ENCODE assay signal across 1 cellular context in the genomic region with DNA sequence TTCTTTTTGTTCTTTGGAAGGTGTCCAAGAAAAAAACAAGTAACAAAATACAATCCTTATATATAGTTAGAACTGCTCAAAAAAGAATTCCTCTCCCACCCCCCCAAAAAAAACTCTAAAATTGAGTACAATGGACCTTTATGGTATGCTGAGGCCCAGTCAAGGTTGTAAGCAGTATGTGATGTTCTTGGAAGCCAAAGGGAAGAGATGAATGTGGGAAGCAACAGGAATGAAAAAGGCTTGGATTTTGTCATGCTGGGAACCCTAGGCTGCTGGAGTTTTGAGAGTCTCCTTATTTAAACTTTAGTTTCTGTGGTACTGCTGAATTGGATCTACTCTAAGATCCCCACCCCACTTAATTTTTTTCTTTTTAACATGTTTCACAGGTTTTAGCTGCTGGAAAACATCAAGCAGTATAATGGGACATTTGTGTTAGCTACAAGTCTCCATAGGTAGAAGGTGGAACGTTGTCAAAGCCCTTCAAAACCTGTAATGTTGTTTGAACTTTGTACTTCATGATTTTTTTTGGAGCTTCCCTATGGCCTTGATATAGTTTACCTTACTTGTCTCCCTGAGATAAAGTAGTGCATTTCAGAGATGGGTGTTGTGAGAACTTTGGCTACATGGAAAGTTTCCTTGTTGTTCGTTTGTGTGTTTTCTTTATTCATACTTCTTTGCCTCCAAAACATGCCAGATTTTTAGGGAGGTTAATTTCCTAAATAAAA.
TF ChIP-seq lines count a peak whose summit lies in the region.

No MANE protein-coding gene starts in this region.

TF ChIP-seq in HepG2, 621 proteins besides CTCF, POLR2A, EP300 and RAD21 (continued from another document and continues in another):
- TF ChIP-seq SP5 (CRISPR knock-in tag; IDR thresholded peaks at IDR 0.05; ENCODE audit: borderline replicate concordance, low read depth) (0 out of 2 replicates have a peak, but pooled peaks have one; percentile 15), ZNF782 (CRISPR knock-in tag; IDR thresholded peaks at IDR 0.05; ENCODE audit: borderline replicate concordance) (no peak), ZBTB8A (CRISPR knock-in tag; IDR thresholded peaks at IDR 0.05; ENCODE audit: borderline replicate concordance, low read depth) (no peak), CEBPG (CRISPR knock-in tag; IDR thresholded peaks at IDR 0.05) (no peak), GATAD2A (CRISPR knock-in tag; IDR thresholded peaks at IDR 0.05) (peak; percentile 70), POLR2AphosphoS5 (IDR thresholded peaks at IDR 0.05; ENCODE audit: low read depth, low read length) (no peak), ZNF382 (CRISPR knock-in tag; IDR thresholded peaks at IDR 0.05; ENCODE audit: borderline replicate concordance) (no peak), POLR2AphosphoS2 (IDR thresholded peaks at IDR 0.05; ENCODE audit: low read depth, low read length) (no peak), ZSCAN30 (CRISPR knock-in tag; IDR thresholded peaks at IDR 0.05) (no peak), MLLT10 (CRISPR knock-in tag; IDR thresholded peaks at IDR 0.05) (no peak), ARNTL (CRISPR knock-in tag; IDR thresholded peaks at IDR 0.05) (no peak), XRCC5 (optimal IDR thresholded peaks at IDR 0.05; ENCODE audit: low read length) (no peak), NCOR1 (IDR thresholded peaks at IDR 0.05; ENCODE audit: borderline replicate concordance, low read length) (no peak), SP140L (CRISPR knock-in tag; IDR thresholded peaks at IDR 0.05; ENCODE audit: borderline replicate concordance) (no peak), ZBTB1 (CRISPR knock-in tag; IDR thresholded peaks at IDR 0.05; ENCODE audit: borderline replicate concordance) (no peak), ZNF354B (CRISPR knock-in tag; IDR thresholded peaks at IDR 0.05) (no peak), KLF9 (CRISPR knock-in tag; IDR thresholded peaks at IDR 0.05; ENCODE audit: low read depth) (no peak), MZF1 (CRISPR knock-in tag; IDR thresholded peaks at IDR 0.05; ENCODE audit: borderline replicate concordance) (no peak), MIER2 (CRISPR knock-in tag; IDR thresholded peaks at IDR 0.05) (no peak), CBX5 (CRISPR knock-in tag; IDR thresholded peaks at IDR 0.05; ENCODE audit: borderline replicate concordance) (no peak), ZNF720 (CRISPR knock-in tag; IDR thresholded peaks at IDR 0.05) (no peak), ISL2 (CRISPR knock-in tag; IDR thresholded peaks at IDR 0.05) (no peak), SAP130 (CRISPR knock-in tag; IDR thresholded peaks at IDR 0.05; ENCODE audit: low read depth) (peak; percentile 58; the same call in 1 of the 2 replicates), KMT2B (CRISPR knock-in tag; IDR thresholded peaks at IDR 0.05) (peak; percentile 45; the same call in 1 of the 2 replicates), ZNF672 (CRISPR knock-in tag; IDR thresholded peaks at IDR 0.05) (no peak), ZNF766 (CRISPR knock-in tag; IDR thresholded peaks at IDR 0.05; ENCODE audit: borderline replicate concordance) (no peak), ZNF329 (CRISPR knock-in tag; IDR thresholded peaks at IDR 0.05; ENCODE audit: low read depth) (no peak), NKX3-1 (CRISPR knock-in tag; IDR thresholded peaks at IDR 0.05) (no peak), ZNF503 (CRISPR knock-in tag; IDR thresholded peaks at IDR 0.05) (no peak), CHCHD3 (CRISPR knock-in tag; IDR thresholded peaks at IDR 0.05) (no peak), RXRB (CRISPR knock-in tag; IDR thresholded peaks at IDR 0.05; ENCODE audit: borderline replicate concordance) (peak; percentile 65), ZNF850 (CRISPR knock-in tag; conservative IDR thresholded peaks at IDR 0.05) (no peak), ZNF619 (CRISPR knock-in tag; IDR thresholded peaks at IDR 0.05) (no peak), TMF1 (CRISPR knock-in tag; IDR thresholded peaks at IDR 0.05; ENCODE audit: low read depth) (no peak), ZNF704 (CRISPR knock-in tag; IDR thresholded peaks at IDR 0.05; ENCODE audit: borderline replicate concordance) (no peak), ZNF552 (CRISPR knock-in tag; IDR thresholded peaks at IDR 0.05; ENCODE audit: borderline replicate concordance) (no peak), PATZ1 (CRISPR knock-in tag; IDR thresholded peaks at IDR 0.05) (no peak), ZNF484 (CRISPR knock-in tag; IDR thresholded peaks at IDR 0.05; ENCODE audit: borderline replicate concordance, low read depth) (no peak), ZNF253 (CRISPR knock-in tag; IDR thresholded peaks at IDR 0.05; ENCODE audit: borderline replicate concordance) (no peak), ZNF570 (CRISPR knock-in tag; IDR thresholded peaks at IDR 0.05; ENCODE audit: borderline replicate concordance) (no peak), NFIC (IDR thresholded peaks at IDR 0.05; ENCODE audit: low read length) (peak; percentile 38; the same call in 1 of the 2 replicates), BRF2 (CRISPR knock-in tag; IDR thresholded peaks at IDR 0.05) (no peak)
- TF ChIP-seq, protein P1, sequence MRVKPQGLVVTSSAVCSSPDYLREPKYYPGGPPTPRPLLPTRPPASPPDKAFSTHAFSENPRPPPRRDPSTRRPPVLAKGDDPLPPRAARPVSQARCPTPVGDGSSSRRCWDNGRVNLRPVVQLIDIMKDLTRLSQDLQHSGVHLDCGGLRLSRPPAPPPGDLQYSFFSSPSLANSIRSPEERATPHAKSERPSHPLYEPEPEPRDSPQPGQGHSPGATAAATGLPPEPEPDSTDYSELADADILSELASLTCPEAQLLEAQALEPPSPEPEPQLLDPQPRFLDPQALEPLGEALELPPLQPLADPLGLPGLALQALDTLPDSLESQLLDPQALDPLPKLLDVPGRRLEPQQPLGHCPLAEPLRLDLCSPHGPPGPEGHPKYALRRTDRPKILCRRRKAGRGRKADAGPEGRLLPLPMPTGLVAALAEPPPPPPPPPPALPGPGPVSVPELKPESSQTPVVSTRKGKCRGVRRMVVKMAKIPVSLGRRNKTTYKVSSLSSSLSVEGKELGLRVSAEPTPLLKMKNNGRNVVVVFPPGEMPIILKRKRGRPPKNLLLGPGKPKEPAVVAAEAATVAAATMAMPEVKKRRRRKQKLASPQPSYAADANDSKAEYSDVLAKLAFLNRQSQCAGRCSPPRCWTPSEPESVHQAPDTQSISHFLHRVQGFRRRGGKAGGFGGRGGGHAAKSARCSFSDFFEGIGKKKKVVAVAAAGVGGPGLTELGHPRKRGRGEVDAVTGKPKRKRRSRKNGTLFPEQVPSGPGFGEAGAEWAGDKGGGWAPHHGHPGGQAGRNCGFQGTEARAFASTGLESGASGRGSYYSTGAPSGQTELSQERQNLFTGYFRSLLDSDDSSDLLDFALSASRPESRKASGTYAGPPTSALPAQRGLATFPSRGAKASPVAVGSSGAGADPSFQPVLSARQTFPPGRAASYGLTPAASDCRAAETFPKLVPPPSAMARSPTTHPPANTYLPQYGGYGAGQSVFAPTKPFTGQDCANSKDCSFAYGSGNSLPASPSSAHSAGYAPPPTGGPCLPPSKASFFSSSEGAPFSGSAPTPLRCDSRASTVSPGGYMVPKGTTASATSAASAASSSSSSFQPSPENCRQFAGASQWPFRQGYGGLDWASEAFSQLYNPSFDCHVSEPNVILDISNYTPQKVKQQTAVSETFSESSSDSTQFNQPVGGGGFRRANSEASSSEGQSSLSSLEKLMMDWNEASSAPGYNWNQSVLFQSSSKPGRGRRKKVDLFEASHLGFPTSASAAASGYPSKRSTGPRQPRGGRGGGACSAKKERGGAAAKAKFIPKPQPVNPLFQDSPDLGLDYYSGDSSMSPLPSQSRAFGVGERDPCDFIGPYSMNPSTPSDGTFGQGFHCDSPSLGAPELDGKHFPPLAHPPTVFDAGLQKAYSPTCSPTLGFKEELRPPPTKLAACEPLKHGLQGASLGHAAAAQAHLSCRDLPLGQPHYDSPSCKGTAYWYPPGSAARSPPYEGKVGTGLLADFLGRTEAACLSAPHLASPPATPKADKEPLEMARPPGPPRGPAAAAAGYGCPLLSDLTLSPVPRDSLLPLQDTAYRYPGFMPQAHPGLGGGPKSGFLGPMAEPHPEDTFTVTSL (CRISPR knock-in tag; IDR thresholded peaks at IDR 0.05; ENCODE audit: borderline replicate concordance) = peak; percentile 65; the same call in 1 of the 2 replicates
- TF ChIP-seq, protein P2, sequence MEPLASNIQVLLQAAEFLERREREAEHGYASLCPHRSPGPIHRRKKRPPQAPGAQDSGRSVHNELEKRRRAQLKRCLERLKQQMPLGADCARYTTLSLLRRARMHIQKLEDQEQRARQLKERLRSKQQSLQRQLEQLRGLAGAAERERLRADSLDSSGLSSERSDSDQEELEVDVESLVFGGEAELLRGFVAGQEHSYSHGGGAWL (CRISPR knock-in tag; IDR thresholded peaks at IDR 0.05) = no peak
- TF ChIP-seq, protein P3, sequence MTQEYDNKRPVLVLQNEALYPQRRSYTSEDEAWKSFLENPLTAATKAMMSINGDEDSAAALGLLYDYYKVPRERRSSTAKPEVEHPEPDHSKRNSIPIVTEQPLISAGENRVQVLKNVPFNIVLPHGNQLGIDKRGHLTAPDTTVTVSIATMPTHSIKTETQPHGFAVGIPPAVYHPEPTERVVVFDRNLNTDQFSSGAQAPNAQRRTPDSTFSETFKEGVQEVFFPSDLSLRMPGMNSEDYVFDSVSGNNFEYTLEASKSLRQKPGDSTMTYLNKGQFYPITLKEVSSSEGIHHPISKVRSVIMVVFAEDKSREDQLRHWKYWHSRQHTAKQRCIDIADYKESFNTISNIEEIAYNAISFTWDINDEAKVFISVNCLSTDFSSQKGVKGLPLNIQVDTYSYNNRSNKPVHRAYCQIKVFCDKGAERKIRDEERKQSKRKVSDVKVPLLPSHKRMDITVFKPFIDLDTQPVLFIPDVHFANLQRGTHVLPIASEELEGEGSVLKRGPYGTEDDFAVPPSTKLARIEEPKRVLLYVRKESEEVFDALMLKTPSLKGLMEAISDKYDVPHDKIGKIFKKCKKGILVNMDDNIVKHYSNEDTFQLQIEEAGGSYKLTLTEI (CRISPR knock-in tag; conservative IDR thresholded peaks at IDR 0.05) = no peak
- TF ChIP-seq, protein P4, sequence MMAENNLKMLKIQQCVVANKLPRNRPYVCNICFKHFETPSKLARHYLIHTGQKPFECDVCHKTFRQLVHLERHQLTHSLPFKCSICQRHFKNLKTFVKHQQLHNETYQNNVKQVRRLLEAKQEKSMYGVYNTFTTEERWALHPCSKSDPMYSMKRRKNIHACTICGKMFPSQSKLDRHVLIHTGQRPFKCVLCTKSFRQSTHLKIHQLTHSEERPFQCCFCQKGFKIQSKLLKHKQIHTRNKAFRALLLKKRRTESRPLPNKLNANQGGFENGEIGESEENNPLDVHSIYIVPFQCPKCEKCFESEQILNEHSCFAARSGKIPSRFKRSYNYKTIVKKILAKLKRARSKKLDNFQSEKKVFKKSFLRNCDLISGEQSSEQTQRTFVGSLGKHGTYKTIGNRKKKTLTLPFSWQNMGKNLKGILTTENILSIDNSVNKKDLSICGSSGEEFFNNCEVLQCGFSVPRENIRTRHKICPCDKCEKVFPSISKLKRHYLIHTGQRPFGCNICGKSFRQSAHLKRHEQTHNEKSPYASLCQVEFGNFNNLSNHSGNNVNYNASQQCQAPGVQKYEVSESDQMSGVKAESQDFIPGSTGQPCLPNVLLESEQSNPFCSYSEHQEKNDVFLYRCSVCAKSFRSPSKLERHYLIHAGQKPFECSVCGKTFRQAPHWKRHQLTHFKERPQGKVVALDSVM (CRISPR knock-in tag; IDR thresholded peaks at IDR 0.05) = no peak
- TF ChIP-seq, protein P5, sequence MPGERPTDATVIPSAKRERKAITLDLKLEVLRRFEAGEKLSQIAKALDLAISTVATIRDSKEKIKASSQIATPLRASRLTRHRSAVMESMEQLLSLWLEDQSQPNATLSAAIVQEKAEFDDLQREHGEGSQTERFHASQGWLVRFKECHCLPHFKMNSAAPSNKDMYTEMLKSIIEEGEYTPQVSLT (CRISPR knock-in tag; IDR thresholded peaks at IDR 0.05; ENCODE audit: borderline replicate concordance, low read depth) = no peak
